ENCODE assay signal across 19 cellular contexts in the genomic region with DNA sequence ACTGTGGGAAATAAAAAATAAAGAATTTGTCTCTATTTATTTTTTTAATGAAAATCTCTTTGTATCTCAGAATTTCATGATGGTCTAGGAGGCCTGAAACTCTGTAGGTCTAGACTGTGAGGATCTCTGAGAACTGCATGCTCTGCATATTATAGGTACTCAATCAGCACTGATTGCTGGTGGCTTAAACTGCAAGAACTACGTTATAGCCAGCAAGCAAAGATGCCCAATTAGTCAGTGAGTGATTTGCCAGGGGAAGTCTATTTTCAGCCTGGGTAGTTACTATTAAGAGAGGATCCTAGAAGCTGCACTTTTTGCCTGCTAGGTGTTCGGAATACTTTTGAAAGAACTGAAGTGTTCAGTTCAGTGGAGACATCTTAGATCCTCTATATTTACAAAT.
"Had no signal": no experiment of that assay in that cellular context is flagged by ENCODE, and none has a peak within 500 bp of the region (broad histone marks: within the 10 kb centered on the region; RNA-seq: fewer than 3 reads in every experiment).

No MANE protein-coding gene starts in this region.

- H3K4me1 ChIP-seq: left lung, prostate gland, sigmoid colon had no signal

- H3K9me3 ChIP-seq: prostate gland had no signal

- ATAC-seq: left lung had no signal

- H3K27me3 Mint-ChIP-seq: activated naive CD8-positive, alpha-beta T cell; activated T-cell treated with anti-CD3 and anti-CD28 coated beads, Interleukin-2, amount 50 U/mL, for 24 hours; memory B cell had no signal

- H3K4me1 Mint-ChIP-seq: nephron had no signal

- H3K4me3 Mint-ChIP-seq: activated naive CD8-positive, alpha-beta T cell; activated T-cell treated with anti-CD3 and anti-CD28 coated beads, Interleukin-2, amount 50 U/mL, for 24 hours; immature natural killer cell; memory B cell; nephron had no signal

- H3K27ac ChIP-seq: left lung, prostate gland, sigmoid colon had no signal

- H3K27me3 ChIP-seq: left lung, sigmoid colon had no signal

- H3K36me3 ChIP-seq: left lung, prostate gland, sigmoid colon had no signal

- H3K27ac Mint-ChIP-seq: activated naive CD8-positive, alpha-beta T cell; activated T-cell treated with anti-CD3 and anti-CD28 coated beads, Interleukin-2, amount 50 U/mL, for 24 hours; immature natural killer cell; memory B cell; nephron had no signal

- H3K4me3 ChIP-seq: left lung, prostate gland, sigmoid colon had no signal

- DNase-seq: activated CD4-positive, alpha-beta T cell treated with anti-CD3 and anti-CD28 coated beads, Interleukin-2, amount 50 U/mL, for 4 hours; activated gamma-delta T cell; activated T-cell treated with anti-CD3 and anti-CD28 coated beads, Interleukin-2, amount 50 U/mL, for 24 hours; anterior cingulate cortex; caudate nucleus; cortex of kidney; effector CD8-positive, alpha-beta T cell; glutamatergic neuron; immature natural killer cell; left lung; sigmoid colon; stimulated activated CD4-positive, alpha-beta T cell treated with anti-CD3 and anti-CD28 coated beads, Interleukin-12 subunit alpha, Interleukin-12 subunit beta, amount 100 ng/mL, for 4 hours; stimulated activated naive CD4-positive, alpha-beta T cell; T-helper 2 cell; trophoblast cell had no signal
